Comparison of ENCODE assay signal across 8 cellular contexts in genomic region chr20:9609892-9610502, GRCh38.
DNase-seq lines count a peak whose midpoint lies in the region; ATAC-seq and TF ChIP-seq lines count a peak whose summit lies in the region.

No MANE protein-coding gene starts in this region.

- H3K9me2 ChIP-seq in GM23338 (ENCODE audit: insufficient read depth), result no peaks in the 10 kb centered on the region

- peaks cover 12% of the 10 kb centered on the region for H3K4me1 Mint-ChIP-seq in GM23338

- no peak overlapping the region for H3K27ac Mint-ChIP-seq in GM23338

- peaks cover 8% of the 10 kb centered on the region; the same call in 1 of the 3 replicates for H3K36me3 Mint-ChIP-seq in GM23338 (ENCODE audit: low read depth)

- no peak overlapping the region for H3K4me2 ChIP-seq in GM23338

- no peaks in the 10 kb centered on the region for H3K4me1 ChIP-seq in GM23338 (ENCODE audit: insufficient read depth)

- no peaks in the 10 kb centered on the region for H3K36me3 ChIP-seq in GM23338 (ENCODE audit: insufficient read depth)

- H3K9me3 Mint-ChIP-seq in GM23338, result peaks cover 7% of the 10 kb centered on the region; the same call in 2 of the 3 replicates

- no peaks in the 10 kb centered on the region for H3K27me3 ChIP-seq in GM23338 (ENCODE audit: insufficient read depth)

- TF ChIP-seq CTCF in GM23338 (conservative IDR thresholded peaks at IDR 0.05; ENCODE audit: low read depth in 2 of 2), result peak; percentile 75 to 83

- no peaks in the 10 kb centered on the region for H3F3A ChIP-seq in GM23338 (replicated peaks; ENCODE audit: low read depth)

- no peak overlapping the region for H3K27ac ChIP-seq in GM23338 (ENCODE audit: low read depth)

- no peaks in the 10 kb centered on the region for H3K27me3 Mint-ChIP-seq in GM23338 (ENCODE audit: insufficient read depth, low read depth, poor library complexity)

- no peaks in the 10 kb centered on the region for H3K79me2 ChIP-seq in GM23338 (replicated peaks; ENCODE audit: insufficient read depth)

- H4K20me1 ChIP-seq in GM23338 (replicated peaks; ENCODE audit: insufficient read depth), result no peaks in the 10 kb centered on the region

- DNase-seq in SHP77 (lab: John Stamatoyannopoulos, UW) (peak; percentile 25 to 59), SHP77 treated with DMSO at 0.1 percent for 48 hours (lab: John Stamatoyannopoulos, UW) (no peak), GM23338 (ENCODE audit: low spot score) (peak; percentile 92), NCI-H128 (lab: John Stamatoyannopoulos, UW; ENCODE audit: unreplicated experiment) (peak; percentile 32), T1000 (lab: John Stamatoyannopoulos, UW) (peak; percentile 11), erythroblast (lab: John Stamatoyannopoulos, UW) (peak; percentile 45 to 70), non-pigmented ciliary epithelial cell (ENCODE audit: low read depth) (peak; percentile 23), mesenteric fat pad (ENCODE audit: low spot score) (no peak)

- peak; percentile 80 for ATAC-seq in GM23338

- H3K4me3 ChIP-seq in GM23338, result no peak overlapping the region

- no peak for TF ChIP-seq POLR2A in erythroblast (IDR thresholded peaks at IDR 0.05; ENCODE audit: low read length)

- no peak overlapping the region for H2AFZ ChIP-seq in GM23338

- H3K4me3 Mint-ChIP-seq in GM23338, result no peak overlapping the region

TF ChIP-seq in GM23338, 12 proteins besides CTCF, POLR2A, EP300 and RAD21:
- TF ChIP-seq POLR2AphosphoS5 (IDR thresholded peaks at IDR 0.05; ENCODE audit: low read depth) (no peak), ETS1 (IDR thresholded peaks at IDR 0.05) (no peak), STAT1 (IDR thresholded peaks at IDR 0.05; ENCODE audit: unreplicated experiment) (no peak), EZH2 (IDR thresholded peaks at IDR 0.05; ENCODE audit: low read depth, unreplicated experiment) (no peak), REST (IDR thresholded peaks at IDR 0.05; ENCODE audit: unreplicated experiment) (no peak), CREB1 (CRISPR knock-in tag; IDR thresholded peaks at IDR 0.05; ENCODE audit: low read depth) (no peak), JUNB (IDR thresholded peaks at IDR 0.05; ENCODE audit: unreplicated experiment) (no peak), EZH2phosphoT487 (IDR thresholded peaks at IDR 0.05; ENCODE audit: unreplicated experiment) (no peak), NANOG (IDR thresholded peaks at IDR 0.05; ENCODE audit: borderline replicate concordance) (no peak)

Comparison
In these comparisons a context has a peak if more than half of its experiments do, and no peak if none do; other contexts are left out.
1. DNase-seq: peak in SHP77 (2 of 2), GM23338 (single experiment), NCI-H128 (single experiment), T1000 (single experiment), erythroblast (2 of 2) and non-pigmented ciliary epithelial cell (single experiment); none in SHP77 treated with DMSO at 0.1 percent for 48 hours (single experiment) and mesenteric fat pad (single experiment).